In genomic region chr3:27216295-27216694, GRCh38 we compare ENCODE assay signal across 21 cellular contexts.
"Had no signal": no experiment of that assay in that cellular context is flagged by ENCODE, and none has a peak within 500 bp of the region (broad histone marks: within the 10 kb centered on the region; RNA-seq: fewer than 3 reads in every experiment).

No MANE protein-coding gene starts in this region.

- H3K27ac Mint-ChIP-seq: activated B cell treated with CpG ODN at 0.5 μM for 24 hours; activated CD4-positive, alpha-beta memory T cell treated with anti-CD3 and anti-CD28 coated beads, Interleukin-2, amount 10 ng/mL, durations not matched to agents 7 days and 5 days; activated CD4-positive, alpha-beta T cell treated with anti-CD3 and anti-CD28 coated beads for 36 hours; activated naive CD4-positive, alpha-beta T cell treated with anti-CD3 and anti-CD28 coated beads for 36 hours; activated naive CD8-positive, alpha-beta T cell treated with anti-CD3 and anti-CD28 coated beads, Interleukin-2, amount 10 ng/mL, durations not matched to agents 7 days and 5 days; activated T-cell treated with anti-CD3 and anti-CD28 coated beads, Interleukin-2, amount 50 U/mL, for 72 hours; mesothelial cell of epicardium; natural killer cell; progenitor cell of endocrine pancreas; type B pancreatic cell had no signal

- ATAC-seq: activated CD4-positive, alpha-beta T cell treated with anti-CD3 and anti-CD28 coated beads for 36 hours; activated T-cell treated with anti-CD3 and anti-CD28 coated beads, Interleukin-2, amount 50 U/mL, for 72 hours; natural killer cell had no signal

- H3K9me3 Mint-ChIP-seq: activated B cell treated with CpG ODN at 0.5 μM for 24 hours; activated CD4-positive, alpha-beta memory T cell treated with anti-CD3 and anti-CD28 coated beads, Interleukin-2, amount 10 ng/mL, durations not matched to agents 7 days and 5 days; activated naive CD4-positive, alpha-beta T cell treated with anti-CD3 and anti-CD28 coated beads for 36 hours; activated naive CD8-positive, alpha-beta T cell treated with anti-CD3 and anti-CD28 coated beads, Interleukin-2, amount 10 ng/mL, durations not matched to agents 7 days and 5 days; type B pancreatic cell had no signal

- H3K36me3 ChIP-seq: cardiac muscle cell, left ventricle myocardium inferior, thoracic aorta, vagina had no signal

- H3K4me3 ChIP-seq: cardiac muscle cell, left ventricle myocardium inferior, thoracic aorta, vagina had no signal

- H3K4me1 Mint-ChIP-seq: activated B cell treated with CpG ODN at 0.5 μM for 24 hours; activated CD4-positive, alpha-beta memory T cell treated with anti-CD3 and anti-CD28 coated beads, Interleukin-2, amount 10 ng/mL, durations not matched to agents 7 days and 5 days; activated CD4-positive, alpha-beta T cell treated with anti-CD3 and anti-CD28 coated beads for 36 hours; activated naive CD8-positive, alpha-beta T cell treated with anti-CD3 and anti-CD28 coated beads, Interleukin-2, amount 10 ng/mL, durations not matched to agents 7 days and 5 days; mesothelial cell of epicardium; natural killer cell had no signal

- DNase-seq: activated B cell treated with CpG ODN at 0.5 μM for 24 hours; activated CD4-positive, alpha-beta memory T cell treated with anti-CD3 and anti-CD28 coated beads, Interleukin-2, amount 10 ng/mL, durations not matched to agents 7 days and 5 days; activated CD4-positive, alpha-beta T cell treated with anti-CD3 and anti-CD28 coated beads for 36 hours; activated effector memory CD4-positive, alpha-beta T cell treated with Interleukin-2 at 50 U/mL for 16 hours; activated naive CD4-positive, alpha-beta T cell treated with anti-CD3 and anti-CD28 coated beads for 36 hours; activated naive CD8-positive, alpha-beta T cell treated with anti-CD3 and anti-CD28 coated beads, Interleukin-2, amount 10 ng/mL, durations not matched to agents 7 days and 5 days; activated T-cell treated with anti-CD3 and anti-CD28 coated beads, Interleukin-2, amount 50 U/mL, for 72 hours; erythroblast; foreskin melanocyte; left ventricle myocardium inferior; natural killer cell; retina; stimulated activated CD4-positive, alpha-beta T cell treated with anti-CD3 and anti-CD28 coated beads, Interleukin-4, amount 100 ng/mL, for 24 hours; stimulated activated naive CD4-positive, alpha-beta T cell treated with Interleukin-2 at 50 U/mL for 16 hours; T-helper 9 cell had no signal

- H3K4me3 Mint-ChIP-seq: activated B cell treated with CpG ODN at 0.5 μM for 24 hours; activated CD4-positive, alpha-beta memory T cell treated with anti-CD3 and anti-CD28 coated beads, Interleukin-2, amount 10 ng/mL, durations not matched to agents 7 days and 5 days; activated CD4-positive, alpha-beta T cell treated with anti-CD3 and anti-CD28 coated beads for 36 hours; activated naive CD4-positive, alpha-beta T cell treated with anti-CD3 and anti-CD28 coated beads for 36 hours; activated naive CD8-positive, alpha-beta T cell treated with anti-CD3 and anti-CD28 coated beads, Interleukin-2, amount 10 ng/mL, durations not matched to agents 7 days and 5 days; activated T-cell treated with anti-CD3 and anti-CD28 coated beads, Interleukin-2, amount 50 U/mL, for 72 hours; mesothelial cell of epicardium; natural killer cell; type B pancreatic cell had no signal

- H3K27me3 ChIP-seq: cardiac muscle cell, vagina had no signal

- H3K36me3 Mint-ChIP-seq: activated naive CD8-positive, alpha-beta T cell treated with anti-CD3 and anti-CD28 coated beads, Interleukin-2, amount 10 ng/mL, durations not matched to agents 7 days and 5 days; mesothelial cell of epicardium; natural killer cell; type B pancreatic cell had no signal

- H3K27ac ChIP-seq: cardiac muscle cell, left ventricle myocardium inferior, thoracic aorta, vagina had no signal

- H3K4me1 ChIP-seq: left ventricle myocardium inferior, vagina had no signal

- H3K27me3 Mint-ChIP-seq: activated CD4-positive, alpha-beta memory T cell treated with anti-CD3 and anti-CD28 coated beads, Interleukin-2, amount 10 ng/mL, durations not matched to agents 7 days and 5 days; activated CD4-positive, alpha-beta T cell treated with anti-CD3 and anti-CD28 coated beads for 36 hours; activated naive CD8-positive, alpha-beta T cell treated with anti-CD3 and anti-CD28 coated beads, Interleukin-2, amount 10 ng/mL, durations not matched to agents 7 days and 5 days; progenitor cell of endocrine pancreas; type B pancreatic cell had no signal

- H3K9me3 ChIP-seq: left ventricle myocardium inferior, thoracic aorta, vagina had no signal
